Comparison of ENCODE assay signal across 17 cellular contexts in genomic region chr3:72763751-72764440, GRCh38.
A peak's percentile ranks its signal among the peaks of the same experiment; 100 is the strongest.
DNase-seq lines count a peak whose midpoint lies in the region; ATAC-seq, FAIRE-seq and TF ChIP-seq lines count a peak whose summit lies in the region.
"Had no signal": no experiment of that assay in that cellular context is flagged by ENCODE, and none has a peak within 500 bp of the region (broad histone marks: within the 10 kb centered on the region; RNA-seq: fewer than 3 reads in every experiment).

No MANE protein-coding gene starts in this region.

- TF ChIP-seq POLR2A in HepG2 (IDR thresholded peaks at IDR 0.05; ENCODE audit: insufficient read depth in 1 of 2, low read depth in 2 of 2, low read length in 2 of 2): no peak

- intact Hi-C loops in Right ventricle myocardium inferior (cut with DNase I) (no loop called here), Right ventricle myocardium superior (cut with DNase I) (no loop called here), HepG2 (cut with micrococcal nuclease; ENCODE audit: unreplicated experiment) (no loop called here)

- TF ChIP-seq CTCF in HepG2 (CRISPR knock-in tag; IDR thresholded peaks at IDR 0.05): no peak
- TF ChIP-seq CTCF in glutamatergic neuron (IDR thresholded peaks at IDR 0.05; ENCODE audit: partially characterized antibody, unreplicated experiment): no peak
- TF ChIP-seq CTCF in WERI-Rb-1 (IDR thresholded peaks at IDR 0.05; ENCODE audit: low read depth, low read length): no peak

- 96% methylated on average over 8 of the region's 8 CpGs for WGBS in HepG2 (ENCODE audit: low lambda C conversion rate)

- peaks cover 2% of the 10 kb centered on the region for H3K9me3 Mint-ChIP-seq in glutamatergic neuron (ENCODE audit: unreplicated experiment)

- DNase-seq in Right ventricle myocardium inferior (ENCODE audit: missing footprints) (no peak), Right ventricle myocardium superior (no peak), amniotic epithelial cell (ENCODE audit: low read depth) (peak; percentile 44), kidney tubule cell (ENCODE audit: low spot score) (peak; percentile 17), HepG2 (ENCODE audit: low spot score) (no peak), glutamatergic neuron (no peak), WERI-Rb-1 (no peak)
- DNase-seq: COR-L47, DMS153, HCEC 1CT, NCI-H1105, NCI-H187, NCI-H446 treated with DMSO at 0.1 percent for 48 hours, NCI-H748 treated with DMSO at 0.1 percent for 48 hours, SHP77 treated with DMSO at 0.1 percent for 48 hours had no signal

- in situ Hi-C loops in HepG2 (cut with HindIII; ENCODE audit: extremely low pct_ligation_motif_present, low pct_unique_long_range_greater_than_20kb): no loop called here

- no peak overlapping the region for H3K4me3 Mint-ChIP-seq in glutamatergic neuron (ENCODE audit: unreplicated experiment)

- H3K9ac ChIP-seq in HepG2 (ENCODE audit: insufficient read depth, low read depth, low read length): no peak overlapping the region

- no peaks in the 10 kb centered on the region for H3K36me3 Mint-ChIP-seq in glutamatergic neuron (ENCODE audit: unreplicated experiment)

- peaks cover 2% of the 10 kb centered on the region for H3K27me3 Mint-ChIP-seq in glutamatergic neuron (ENCODE audit: unreplicated experiment)

- peaks cover 17% of the 10 kb centered on the region for H3K4me1 Mint-ChIP-seq in glutamatergic neuron (ENCODE audit: low read depth, unreplicated experiment)

- no peaks in the 10 kb centered on the region for H4K20me1 ChIP-seq in HepG2 (ENCODE audit: insufficient read depth, low read length)

- H3K4me3 ChIP-seq in HepG2 (replicated peaks in 1 of 3; ENCODE audit: insufficient read depth in 1 of 3, low read depth in 2 of 3, low read length in 3 of 3) (no peak overlapping the region), WERI-Rb-1 (ENCODE audit: low read depth, low read length) (no peak overlapping the region)

- H3K36me3 ChIP-seq in HepG2 (replicated peaks in 1 of 2; ENCODE audit: control insufficient read depth in 1 of 2, insufficient read depth in 2 of 2, low read length in 2 of 2) (peaks cover 0 to 9% of the 10 kb centered on the region in 2 experiments; a peak in 1 of 5 replicates), WERI-Rb-1 (no peaks in the 10 kb centered on the region)

- ATAC-seq in Right ventricle myocardium inferior (peak; percentile 31), Right ventricle myocardium superior (ENCODE audit: poor library complexity) (no peak), GM19395 (IDR thresholded peaks at IDR 0.05; ENCODE audit: unreplicated experiment) (no peak), HepG2 (no peak)

- no peak overlapping the region for H3K4me2 ChIP-seq in HepG2 (ENCODE audit: low read depth, low read length)

- no peak overlapping the region for H2AFZ ChIP-seq in HepG2 (ENCODE audit: low read length)

- no peaks in the 10 kb centered on the region for H3K79me2 ChIP-seq in HepG2 (ENCODE audit: insufficient read depth, low read length)

- no peak for FAIRE-seq in HepG2 (lab: Jason Lieb, UNC)

- H3K27me3 ChIP-seq in HepG2 (ENCODE audit: control insufficient read depth in 1 of 2, insufficient read depth in 2 of 2, low read length in 2 of 2) (no peaks in the 10 kb centered on the region), WERI-Rb-1 (ENCODE audit: insufficient read depth, low read depth, severe bottlenecking) (no peaks in the 10 kb centered on the region)

- POLR2A ChIA-PET in HepG2 (lab: Yijun Ruan, JAX): no interaction called here

- CTCF ChIA-PET in HepG2 (lab: Yijun Ruan, JAX; ENCODE audit: low intra/inter-chr PET ratio, low total read pairs): no interaction called here

- TF ChIP-seq EP300 in HepG2 (IDR thresholded peaks at IDR 0.05; ENCODE audit: low read depth in 2 of 2, low read length in 2 of 2): no peak
- no peak for TF ChIP-seq EP300 in HepG2 (CRISPR knock-in tag; IDR thresholded peaks at IDR 0.05; ENCODE audit: borderline replicate concordance)

- TF ChIP-seq RAD21 in HepG2 (CRISPR knock-in tag; IDR thresholded peaks at IDR 0.05): no peak

- no TSS peak for BruUV-seq in HepG2 (replicated peaks; lab: Mats Ljungman, UMichigan)

- no peaks in the 10 kb centered on the region for H3K9me3 ChIP-seq in HepG2 (ENCODE audit: low read length)
- H3K9me3 ChIP-seq in WERI-Rb-1 (ENCODE audit: severe bottlenecking): no peaks in the 10 kb centered on the region

- H3K4me1 ChIP-seq in HepG2 (ENCODE audit: insufficient read depth, low read length): no peaks in the 10 kb centered on the region

- H3K27ac Mint-ChIP-seq in glutamatergic neuron (ENCODE audit: unreplicated experiment): no peak overlapping the region

- no peak overlapping the region for H3K27ac ChIP-seq in HepG2 (ENCODE audit: extremely low read length, insufficient read depth, low read length)
- H3K27ac ChIP-seq in WERI-Rb-1: no peak overlapping the region
- H3K27ac ChIP-seq: C4-2B had no signal

TF ChIP-seq in HepG2, 621 proteins besides CTCF, POLR2A, EP300 and RAD21:
- TF ChIP-seq ZNF530 (CRISPR knock-in tag; IDR thresholded peaks at IDR 0.05; ENCODE audit: low read depth): no peak
- TF ChIP-seq SP1 (IDR thresholded peaks at IDR 0.05): no peak
- TF ChIP-seq SP1 (CRISPR knock-in tag; IDR thresholded peaks at IDR 0.05): no peak
- TF ChIP-seq IKZF5 (CRISPR knock-in tag; IDR thresholded peaks at IDR 0.05): no peak
- no peak for TF ChIP-seq NR0B2 (CRISPR knock-in tag; IDR thresholded peaks at IDR 0.05)
- no peak for TF ChIP-seq CEBPG (CRISPR knock-in tag; IDR thresholded peaks at IDR 0.05)
- TF ChIP-seq CEBPB (IDR thresholded peaks at IDR 0.05; ENCODE audit: borderline replicate concordance, low read depth, low read length): no peak

Comparison
In these comparisons a context has a peak if more than half of its experiments do, and no peak if none do; other contexts are left out.
1. DNase-seq: peak in amniotic epithelial cell (single experiment) and kidney tubule cell (single experiment); none in Right ventricle myocardium inferior (single experiment), Right ventricle myocardium superior (single experiment), HepG2 (single experiment), glutamatergic neuron (single experiment) and WERI-Rb-1 (single experiment).